Comparison of ENCODE assay signal across 8 cellular contexts in genomic region chr5:32538031-32538547, GRCh38. TPM values are rescaled to one million over a fixed set of nuclear protein-coding genes. Genes with fewer than 3 reads are reported as not detected.
DNase-seq lines count a peak whose midpoint lies in the region; ATAC-seq, FAIRE-seq and TF ChIP-seq lines count a peak whose summit lies in the region.

No MANE protein-coding gene starts in this region.

- no peaks in the 10 kb centered on the region for H3K36me3 ChIP-seq in kidney (ENCODE audit: control insufficient read depth in 1 of 2, insufficient read depth in 2 of 2, low read length in 2 of 2)

- H3K27me3 Mint-ChIP-seq in natural killer cell treated with Interleukin-12 subunit alpha and Interleukin-12 subunit beta and Interleukin-15 and Interleukin-18, amount 100 ng/mL, for 72 hours: peaks cover 0 to 6% of the 10 kb centered on the region in 2 donors

- H3K9me3 ChIP-seq in kidney (ENCODE audit: control insufficient read depth in 1 of 2, low read length in 2 of 2): no peaks in the 10 kb centered on the region

- TF ChIP-seq CTCF in kidney (IDR thresholded peaks at IDR 0.05; ENCODE audit: borderline replicate concordance, extremely low read depth, insufficient read depth): no peak

- H3K27ac ChIP-seq in kidney (ENCODE audit: low read depth in 2 of 2, low read length in 2 of 2): no peak overlapping the region

- H3K4me3 ChIP-seq in kidney (ENCODE audit: low read length in 2 of 2): no peak overlapping the region

- no peaks in the 10 kb centered on the region for H3K4me1 ChIP-seq in kidney (ENCODE audit: control insufficient read depth in 1 of 2, insufficient read depth in 1 of 2, low read depth in 1 of 2, low read length in 2 of 2)

- H3K36me3 Mint-ChIP-seq in natural killer cell treated with Interleukin-12 subunit alpha and Interleukin-12 subunit beta and Interleukin-15 and Interleukin-18, amount 100 ng/mL, for 72 hours: peaks cover 6% of the 10 kb centered on the region

- peak overlapping the region in 1 of 2 donors; percentile 65 for H3K27ac Mint-ChIP-seq in natural killer cell treated with Interleukin-12 subunit alpha and Interleukin-12 subunit beta and Interleukin-15 and Interleukin-18, amount 100 ng/mL, for 72 hours

- H3K4me1 Mint-ChIP-seq in natural killer cell treated with Interleukin-12 subunit alpha and Interleukin-12 subunit beta and Interleukin-15 and Interleukin-18, amount 100 ng/mL, for 72 hours (ENCODE audit: low read depth in 2 of 2): peaks cover 0 to 34% of the 10 kb centered on the region in 2 donors

- intact Hi-C loops in kidney (cut with DNase I): no loop called here

- ATAC-seq in HG03159 (IDR thresholded peaks at IDR 0.05; ENCODE audit: unreplicated experiment): peak; percentile 85
- ATAC-seq in natural killer cell treated with Interleukin-12 subunit alpha and Interleukin-12 subunit beta and Interleukin-15 and Interleukin-18, amount 100 ng/mL, for 72 hours: peak; percentile 32 to 43

- DNase-seq in stimulated activated naive CD4-positive, alpha-beta T cell treated with Interleukin-2 at 50 U/mL for 16 hours (lab: John Stamatoyannopoulos, UW): peak; percentile 65
- DNase-seq in stimulated activated naive CD4-positive, alpha-beta T cell (lab: John Stamatoyannopoulos, UW): no peak
- DNase-seq in activated CD4-positive, CD25-positive, alpha-beta regulatory T cell treated with anti-CD3 and anti-CD28 coated beads, Interleukin-2, amount 50 U/mL, for 16 hours (ENCODE audit: low read depth, low spot score): peak; percentile 38
- no peak for DNase-seq in natural killer cell treated with Interleukin-12 subunit alpha and Interleukin-12 subunit beta and Interleukin-15 and Interleukin-18, amount 100 ng/mL, for 72 hours (ENCODE audit: low spot score)
- DNase-seq in GF-D8 (lab: John Stamatoyannopoulos, UW) (no peak), kidney (no peak), COR-L47 (lab: John Stamatoyannopoulos, UW) (no peak)

- H3K9me3 Mint-ChIP-seq in natural killer cell treated with Interleukin-12 subunit alpha and Interleukin-12 subunit beta and Interleukin-15 and Interleukin-18, amount 100 ng/mL, for 72 hours: no peaks in the 10 kb centered on the region

- no peak for FAIRE-seq in kidney (lab: Jason Lieb, UNC)

- peak overlapping the region; percentile 51 for H3K4me3 Mint-ChIP-seq in natural killer cell treated with Interleukin-12 subunit alpha and Interleukin-12 subunit beta and Interleukin-15 and Interleukin-18, amount 100 ng/mL, for 72 hours

- no peak overlapping the region for H3K9ac ChIP-seq in kidney (ENCODE audit: low read length in 2 of 2)

RNA-seq across cellular contexts. Expression of gene SUB1, which starts 47.3 kb away (rescaled TPM):
- total RNA-seq in natural killer cell treated with Interleukin-12 subunit alpha and Interleukin-12 subunit beta and Interleukin-15 and Interleukin-18, amount 100 ng/mL, for 72 hours: 100 to 1,000 TPM; 195 to 273 TPM
- 167 TPM for total RNA-seq in kidney
- polyA plus RNA-seq in kidney (ENCODE audit: insufficient read depth, low read depth, low replicate concordance): 292 TPM

Comparison
In these comparisons a context has a peak if more than half of its experiments do, and no peak if none do; other contexts are left out.
1. DNase-seq: peak in stimulated activated naive CD4-positive, alpha-beta T cell treated with Interleukin-2 at 50 U/mL for 16 hours (single experiment) and activated CD4-positive, CD25-positive, alpha-beta regulatory T cell treated with anti-CD3 and anti-CD28 coated beads, Interleukin-2, amount 50 U/mL, for 16 hours (single experiment); none in stimulated activated naive CD4-positive, alpha-beta T cell (0 of 6), natural killer cell treated with Interleukin-12 subunit alpha and Interleukin-12 subunit beta and Interleukin-15 and Interleukin-18, amount 100 ng/mL, for 72 hours (single experiment), GF-D8 (single experiment), kidney (single experiment) and COR-L47 (single experiment).